Comparison of ENCODE assay signal across 28 cellular contexts in genomic region chr10:97886264-97886663, GRCh38. TPM values are rescaled to one million over a fixed set of nuclear protein-coding genes. Genes with fewer than 3 reads are reported as not detected.
A peak's percentile ranks its signal among the peaks of the same experiment; 100 is the strongest.
DNase-seq lines count a peak whose midpoint lies in the region; ATAC-seq and TF ChIP-seq lines count a peak whose summit lies in the region.
"Had no signal": no experiment of that assay in that cellular context is flagged by ENCODE, and none has a peak within 500 bp of the region (broad histone marks: within the 10 kb centered on the region; RNA-seq: fewer than 3 reads in every experiment).

No MANE protein-coding gene starts in this region.

- no peaks in the 10 kb centered on the region for H3K27me3 ChIP-seq in BLaER1
- H3K27me3 ChIP-seq in H9 (ENCODE audit: insufficient read depth, low read length): no peaks in the 10 kb centered on the region
- H3K27me3 ChIP-seq in neural progenitor cell: no peaks in the 10 kb centered on the region
- H3K27me3 ChIP-seq: SJSA1 had no signal

- no peak overlapping the region for H2BK12ac ChIP-seq in H9 (ENCODE audit: insufficient read length, low read depth, low read length)

- no peak overlapping the region for H3K9ac ChIP-seq in BLaER1
- no peak overlapping the region for H3K9ac ChIP-seq in H9 (ENCODE audit: extremely low read depth, insufficient read length, low read length)
- H3K9ac ChIP-seq in neural progenitor cell: no peak overlapping the region
- H3K9ac ChIP-seq: GM23248, KMS-11 had no signal

- H3K9me3 Mint-ChIP-seq in H9 (no peaks in the 10 kb centered on the region), neural progenitor cell (no peaks in the 10 kb centered on the region)
- H3K9me3 Mint-ChIP-seq: CD8-positive, alpha-beta memory T cell had no signal

- H3K14ac ChIP-seq in H9 (ENCODE audit: insufficient read depth, low read length): no peak overlapping the region; the same call in 1 of the 2 replicates

- no peak overlapping the region for H2BK15ac ChIP-seq in H9 (ENCODE audit: low read depth, low read length)

- no peak overlapping the region for H4K91ac ChIP-seq in H9 (ENCODE audit: insufficient read length, low read depth, low read length)

- H3K36me3 ChIP-seq in BLaER1 (no peaks in the 10 kb centered on the region), neural progenitor cell (no peaks in the 10 kb centered on the region)
- H3K36me3 ChIP-seq: SJSA1 had no signal

- no peaks in the 10 kb centered on the region for H3K9me3 ChIP-seq in BLaER1
- no peaks in the 10 kb centered on the region for H3K9me3 ChIP-seq in H9 (ENCODE audit: control insufficient read depth, low read depth, low read length)
- no peaks in the 10 kb centered on the region for H3K9me3 ChIP-seq in neural progenitor cell (ENCODE audit: low read depth)
- H3K9me3 ChIP-seq: SJSA1 had no signal

- no peak overlapping the region for H3K56ac ChIP-seq in H9 (ENCODE audit: insufficient read length, low read depth, low read length)

- no peak overlapping the region for H3K18ac ChIP-seq in H9 (ENCODE audit: insufficient read length, low read depth, low read length)

- H3K4me3 Mint-ChIP-seq in H9 (no peak overlapping the region), neural progenitor cell (no peak overlapping the region)
- H3K4me3 Mint-ChIP-seq: B cell; CD14-positive monocyte; CD8-positive, alpha-beta memory T cell; IgD-negative memory B cell had no signal

- no peak overlapping the region for H3K27ac ChIP-seq in BLaER1
- H3K27ac ChIP-seq in H9 (ENCODE audit: insufficient read length, low read depth, low read length): no peak overlapping the region
- no peak overlapping the region for H3K27ac ChIP-seq in neural progenitor cell
- H3K27ac ChIP-seq: GM23248, HL-60, KMS-11, PC-9, SJSA1 had no signal

- no peaks in the 10 kb centered on the region for H3K36me3 Mint-ChIP-seq in H9 (ENCODE audit: insufficient read depth in 1 of 3, low read depth in 3 of 3)
- no peaks in the 10 kb centered on the region for H3K36me3 Mint-ChIP-seq in neural progenitor cell
- H3K36me3 Mint-ChIP-seq: CD14-positive monocyte; CD8-positive, alpha-beta memory T cell had no signal

- no peaks in the 10 kb centered on the region for H3K23me2 ChIP-seq in H9 (ENCODE audit: insufficient read length, low read depth, low read length, poor library complexity, severe bottlenecking)

- H3K4me3 ChIP-seq in BLaER1 (no peak overlapping the region), neural progenitor cell (no peak overlapping the region)
- H3K4me3 ChIP-seq: GM23248, PC-9, SJSA1 had no signal

- H4K8ac ChIP-seq in H9 (replicated peaks; ENCODE audit: insufficient read length, low read depth, low read length): no peak overlapping the region

- TF ChIP-seq CTCF in H9 (conservative IDR thresholded peaks at IDR 0.05) (no peak), neural progenitor cell (IDR thresholded peaks at IDR 0.05) (no peak)

- DNase-seq in H9: no peak
- DNase-seq in neural progenitor cell (ENCODE audit: low spot score): no peak
- DNase-seq in superior temporal gyrus (ENCODE audit: extremely low spot score): peak; percentile 22
- DNase-seq in hepatic stellate cell (ENCODE audit: low spot score): no peak
- DNase-seq: CD8-positive, alpha-beta memory T cell; DMS 273 treated with DMSO at 0.1 percent for 48 hours; DMS79; GF-D8; GM23248; HCEC 1CT; MM.1S; NCI-H2029; NCI-H2171; NCI-H226; NCI-H526; NCI-H82; NK-92 treated with Interleukin-12 subunit alpha and Interleukin-12 subunit beta, amount 100 ng/mL, for 24 hours; PC-9 had no signal

- H3K4me2 ChIP-seq in BLaER1 (peak overlapping the region; percentile 40), H9 (ENCODE audit: insufficient read depth, insufficient read length, low read length) (no peak overlapping the region), neural progenitor cell (no peak overlapping the region)
- H3K4me2 ChIP-seq: KMS-11, PC-9 had no signal

- H3K4ac ChIP-seq in H9 (ENCODE audit: low read depth, low read length): no peak overlapping the region

- H2BK5ac ChIP-seq in H9 (ENCODE audit: insufficient read length, low read length): no peak overlapping the region

- peaks cover 11% of the 10 kb centered on the region for H3K4me1 ChIP-seq in BLaER1
- peaks cover 2% of the 10 kb centered on the region; the same call in 1 of the 2 replicates for H3K4me1 ChIP-seq in H9 (ENCODE audit: insufficient read depth, low read length)
- H3K4me1 ChIP-seq in neural progenitor cell: peaks cover 17% of the 10 kb centered on the region

- H2AFZ ChIP-seq in H9 (ENCODE audit: low read length) (no peak overlapping the region), neural progenitor cell (replicated peaks) (peak overlapping the region; percentile 50)
- H2AFZ ChIP-seq: GM23248, PC-9 had no signal

- H4K20me1 ChIP-seq in BLaER1 (no peaks in the 10 kb centered on the region), H9 (ENCODE audit: control insufficient read depth, insufficient read depth, insufficient read length) (no peaks in the 10 kb centered on the region), neural progenitor cell (ENCODE audit: low read depth) (no peaks in the 10 kb centered on the region)

- H3K23ac ChIP-seq in H9 (ENCODE audit: insufficient read length, low read depth, low read length): no peak overlapping the region

- H3K27ac Mint-ChIP-seq in H9 (peak overlapping the region in 2 of 3 experiments; percentile 34 to 58; a peak in 2 of 7 replicates), neural progenitor cell (no peak overlapping the region)
- H3K27ac Mint-ChIP-seq: B cell; CD14-positive monocyte; CD8-positive, alpha-beta memory T cell had no signal

- H3F3A ChIP-seq in neural progenitor cell (ENCODE audit: low read depth): no peaks in the 10 kb centered on the region

- no peak overlapping the region for H4K5ac ChIP-seq in H9 (ENCODE audit: insufficient read length, low read depth, low read length)

- no peaks in the 10 kb centered on the region for H3K79me1 ChIP-seq in H9 (ENCODE audit: insufficient read depth, low read depth, low read length, poor library complexity, severe bottlenecking)

- peaks cover 27 to 40% of the 10 kb centered on the region in 2 experiments for H3K4me1 Mint-ChIP-seq in H9
- peaks cover 16% of the 10 kb centered on the region for H3K4me1 Mint-ChIP-seq in neural progenitor cell
- H3K4me1 Mint-ChIP-seq: B cell, CD14-positive monocyte, IgD-negative memory B cell had no signal

- H3K27me3 Mint-ChIP-seq in H9 (ENCODE audit: low read depth) (no peaks in the 10 kb centered on the region; the same call in none of the 2 replicates), neural progenitor cell (ENCODE audit: insufficient read depth, low read depth) (peaks cover 3% of the 10 kb centered on the region)

- H2BK20ac ChIP-seq in H9 (ENCODE audit: low read depth, low read length, poor library complexity, severe bottlenecking): no peak overlapping the region

- H3K79me2 ChIP-seq in H9 (ENCODE audit: insufficient read depth, low read length) (no peaks in the 10 kb centered on the region), neural progenitor cell (ENCODE audit: low read depth) (no peaks in the 10 kb centered on the region)

- no peak overlapping the region for H3T11ph ChIP-seq in H9 (ENCODE audit: low read length)

- no CpG with 5 or more reads among the region's 5 CpGs for WGBS in H9 (ENCODE audit: extremely low coverage, insufficient read length, low lambda C conversion rate)

- no peak overlapping the region for H2AK5ac ChIP-seq in H9 (ENCODE audit: insufficient read length, low read length)

- ATAC-seq in HG03095 (IDR thresholded peaks at IDR 0.05; ENCODE audit: unreplicated experiment): no peak
- no peak for ATAC-seq in GM18519 (IDR thresholded peaks at IDR 0.05; ENCODE audit: low FRiP score, unreplicated experiment)
- ATAC-seq: Right ventricle myocardium inferior had no signal

- no peak overlapping the region for H2BK120ac ChIP-seq in H9 (ENCODE audit: low read depth, low read length, poor library complexity, severe bottlenecking)

RNA-seq across cellular contexts. Expression of gene GOLGA7B, which starts 36.6 kb away (rescaled TPM):
- total RNA-seq in H9 (2021) (0.02 and 0.04 TPM in 2 replicates), neural progenitor cell (ENCODE audit: low replicate concordance) (0.09 TPM in 1 of 2 replicates, not detected in the other)
- total RNA-seq: B cell, GM23248 had no signal
